8 cellular contexts compared by ENCODE assay signal in genomic region chr9:96398582-96399334, GRCh38. TPM values are rescaled to one million over a fixed set of nuclear protein-coding genes. Genes with fewer than 3 reads are reported as not detected.
A peak's percentile ranks its signal among the peaks of the same experiment; 100 is the strongest.
DNase-seq lines count a peak whose midpoint lies in the region; ATAC-seq lines count a peak whose summit lies in the region.

No MANE protein-coding gene starts in this region.

- H3K27ac Mint-ChIP-seq in activated naive CD8-positive, alpha-beta T cell treated with anti-CD3 and anti-CD28 coated beads, Interleukin-2, amount 50 U/mL, for 24 hours: peak overlapping the region; percentile 76
- peak overlapping the region; percentile 36 to 86 for H3K27ac Mint-ChIP-seq in natural killer cell treated with Interleukin-12 subunit alpha and Interleukin-12 subunit beta and Interleukin-15 and Interleukin-18, amount 100 ng/mL, for 72 hours

- H3K36me3 Mint-ChIP-seq in activated naive CD8-positive, alpha-beta T cell treated with anti-CD3 and anti-CD28 coated beads, Interleukin-2, amount 50 U/mL, for 24 hours (ENCODE audit: low read depth): peaks cover 46% of the 10 kb centered on the region
- peaks cover 12% of the 10 kb centered on the region for H3K36me3 Mint-ChIP-seq in natural killer cell treated with Interleukin-12 subunit alpha and Interleukin-12 subunit beta and Interleukin-15 and Interleukin-18, amount 100 ng/mL, for 72 hours

- DNase-seq in activated naive CD8-positive, alpha-beta T cell treated with anti-CD3 and anti-CD28 coated beads, Interleukin-2, amount 50 U/mL, for 24 hours: no peak
- DNase-seq in natural killer cell treated with Interleukin-12 subunit alpha and Interleukin-12 subunit beta and Interleukin-15 and Interleukin-18, amount 100 ng/mL, for 72 hours (ENCODE audit: low spot score): no peak
- DNase-seq in SKM-1 treated with dmso at 0.1 percent for 144 hours (lab: John Stamatoyannopoulos, UW; ENCODE audit: unreplicated experiment): no peak
- DNase-seq in Right ventricle myocardium inferior (ENCODE audit: missing footprints): no peak
- no peak for DNase-seq in activated effector memory CD4-positive, alpha-beta T cell treated with anti-CD3 and anti-CD28 coated beads, Interleukin-2, amount 50 U/mL, for 16 hours
- DNase-seq in COR-L47 (lab: John Stamatoyannopoulos, UW): no peak

- no peaks in the 10 kb centered on the region for H3K27me3 Mint-ChIP-seq in activated naive CD8-positive, alpha-beta T cell treated with anti-CD3 and anti-CD28 coated beads, Interleukin-2, amount 50 U/mL, for 24 hours
- H3K27me3 Mint-ChIP-seq in natural killer cell treated with Interleukin-12 subunit alpha and Interleukin-12 subunit beta and Interleukin-15 and Interleukin-18, amount 100 ng/mL, for 72 hours: no peaks in the 10 kb centered on the region

- no peak overlapping the region for H3K4me3 Mint-ChIP-seq in activated naive CD8-positive, alpha-beta T cell treated with anti-CD3 and anti-CD28 coated beads, Interleukin-2, amount 50 U/mL, for 24 hours
- peak overlapping the region; percentile 24 for H3K4me3 Mint-ChIP-seq in natural killer cell treated with Interleukin-12 subunit alpha and Interleukin-12 subunit beta and Interleukin-15 and Interleukin-18, amount 100 ng/mL, for 72 hours

- peaks cover 34% of the 10 kb centered on the region for H3K4me1 Mint-ChIP-seq in activated naive CD8-positive, alpha-beta T cell treated with anti-CD3 and anti-CD28 coated beads, Interleukin-2, amount 50 U/mL, for 24 hours
- H3K4me1 Mint-ChIP-seq in natural killer cell treated with Interleukin-12 subunit alpha and Interleukin-12 subunit beta and Interleukin-15 and Interleukin-18, amount 100 ng/mL, for 72 hours (ENCODE audit: low read depth in 2 of 2): peaks cover 15 to 23% of the 10 kb centered on the region in 2 donors

- ATAC-seq in GM18861 (IDR thresholded peaks at IDR 0.05; ENCODE audit: unreplicated experiment): peak; percentile 64
- ATAC-seq in HG02852 (IDR thresholded peaks at IDR 0.05; ENCODE audit: unreplicated experiment): peak; percentile 52
- ATAC-seq in activated naive CD8-positive, alpha-beta T cell treated with anti-CD3 and anti-CD28 coated beads, Interleukin-2, amount 50 U/mL, for 24 hours: no peak
- no peak for ATAC-seq in natural killer cell treated with Interleukin-12 subunit alpha and Interleukin-12 subunit beta and Interleukin-15 and Interleukin-18, amount 100 ng/mL, for 72 hours
- ATAC-seq in Right ventricle myocardium inferior: no peak

- intact Hi-C loops in Right ventricle myocardium inferior (cut with DNase I): no loop called here

- no peaks in the 10 kb centered on the region for H3K9me3 Mint-ChIP-seq in activated naive CD8-positive, alpha-beta T cell treated with anti-CD3 and anti-CD28 coated beads, Interleukin-2, amount 50 U/mL, for 24 hours
- peaks cover 3% of the 10 kb centered on the region for H3K9me3 Mint-ChIP-seq in natural killer cell treated with Interleukin-12 subunit alpha and Interleukin-12 subunit beta and Interleukin-15 and Interleukin-18, amount 100 ng/mL, for 72 hours

RNA-seq across cellular contexts. Expression of gene SLC35D2, which starts 15.2 kb away (rescaled TPM):
- 10 to 100 TPM in 1 of 2 donors, 1 to 10 TPM in 1; 4.2 to 12.9 TPM for total RNA-seq in natural killer cell treated with Interleukin-12 subunit alpha and Interleukin-12 subunit beta and Interleukin-15 and Interleukin-18, amount 100 ng/mL, for 72 hours
- total RNA-seq in Right ventricle myocardium inferior: 14.7 TPM

RNA-seq across cellular contexts. Expression of gene ZNF367, which starts 19.4 kb away (rescaled TPM):
- 10 to 100 TPM; 12.8 to 26.3 TPM for total RNA-seq in natural killer cell treated with Interleukin-12 subunit alpha and Interleukin-12 subunit beta and Interleukin-15 and Interleukin-18, amount 100 ng/mL, for 72 hours
- 4.3 TPM for total RNA-seq in Right ventricle myocardium inferior

RNA-seq across cellular contexts. Expression of gene HABP4, which starts 51.2 kb away (rescaled TPM):
- total RNA-seq in natural killer cell treated with Interleukin-12 subunit alpha and Interleukin-12 subunit beta and Interleukin-15 and Interleukin-18, amount 100 ng/mL, for 72 hours: 10 to 100 TPM in 1 of 2 donors, 1 to 10 TPM in 1; 3.0 to 11.5 TPM
- total RNA-seq in Right ventricle myocardium inferior: 25.8 TPM

Comparison
In these comparisons a context has a peak if more than half of its experiments do, and no peak if none do; other contexts are left out.
1. ATAC-seq: peak in GM18861 (single experiment) and HG02852 (single experiment); none in activated naive CD8-positive, alpha-beta T cell treated with anti-CD3 and anti-CD28 coated beads, Interleukin-2, amount 50 U/mL, for 24 hours (single experiment), natural killer cell treated with Interleukin-12 subunit alpha and Interleukin-12 subunit beta and Interleukin-15 and Interleukin-18, amount 100 ng/mL, for 72 hours (0 of 2) and Right ventricle myocardium inferior (single experiment).